Comparison of ENCODE assay signal across 28 cellular contexts in genomic region chr18:79826966-79827365, GRCh38. TPM values are rescaled to one million over a fixed set of nuclear protein-coding genes. Genes with fewer than 3 reads are reported as not detected.
DNase-seq lines count a peak whose midpoint lies in the region; ATAC-seq and TF ChIP-seq lines count a peak whose summit lies in the region.
"Had no signal": no experiment of that assay in that cellular context is flagged by ENCODE, and none has a peak within 500 bp of the region (broad histone marks: within the 10 kb centered on the region; RNA-seq: fewer than 3 reads in every experiment).

No MANE protein-coding gene starts in this region.

- H3K4me3 ChIP-seq in A673 (ENCODE audit: low read depth, low read length, poor library complexity, severe bottlenecking) (no peak overlapping the region), GM23338 (no peak overlapping the region), OCI-LY7 (ENCODE audit: low read depth, low read length, poor library complexity, severe bottlenecking) (no peak overlapping the region), hepatocyte (no peak overlapping the region)
- H3K4me3 ChIP-seq: colonic mucosa, MG63, upper lobe of right lung had no signal

- DNase-seq in A673 (ENCODE audit: low spot score) (no peak), GM23338 (ENCODE audit: low spot score) (peak; percentile 53), OCI-LY7 (ENCODE audit: low spot score) (peak; percentile 28), iPS-NIHi7 (ENCODE audit: extremely low spot score) (peak; percentile 48), hepatocyte (ENCODE audit: low spot score) (no peak)
- DNase-seq: activated CD4-positive, alpha-beta memory T cell treated with anti-CD3 and anti-CD28 coated beads for 36 hours; activated CD4-positive, CD25-positive, alpha-beta regulatory T cell; activated T-cell treated with anti-CD3 and anti-CD28 coated beads, Interleukin-2, amount 50 U/mL, for 1 hour; amniotic stem cell; Caco-2; colonic mucosa; left cardiac atrium; MG63; NCI-H1436; NCI-H526; stimulated activated CD4-positive, alpha-beta T cell treated with anti-CD3 and anti-CD28 coated beads, Interleukin-15, amount 100 ng/mL, for 24 hours; T-helper 9 cell; upper lobe of right lung had no signal

- H3K79me2 ChIP-seq in GM23338 (replicated peaks; ENCODE audit: insufficient read depth) (no peaks in the 10 kb centered on the region), OCI-LY7 (ENCODE audit: insufficient read depth, low read depth, low read length) (no peaks in the 10 kb centered on the region), hepatocyte (no peaks in the 10 kb centered on the region)
- H3K79me2 ChIP-seq: parathyroid adenoma had no signal

- BruUV-seq in A673 (replicated peaks; lab: Mats Ljungman, UMichigan) (no TSS peak), OCI-LY7 (replicated peaks; lab: Mats Ljungman, UMichigan) (no TSS peak)

- H3K9me2 ChIP-seq in GM23338 (ENCODE audit: insufficient read depth), result no peaks in the 10 kb centered on the region
- H3K9me2 ChIP-seq in OCI-LY7 (ENCODE audit: insufficient read depth, low read length), result no peaks in the 10 kb centered on the region
- no peaks in the 10 kb centered on the region for H3K9me2 ChIP-seq in hepatocyte (replicated peaks; ENCODE audit: insufficient read depth)

- H3K36me3 ChIP-seq in A673 (ENCODE audit: insufficient read depth, low read length, poor library complexity, severe bottlenecking), result no peaks in the 10 kb centered on the region
- H3K36me3 ChIP-seq in GM23338 (ENCODE audit: insufficient read depth), result no peaks in the 10 kb centered on the region
- no peaks in the 10 kb centered on the region for H3K36me3 ChIP-seq in OCI-LY7 (ENCODE audit: insufficient read depth, low read length)
- H3K36me3 ChIP-seq in hepatocyte (replicated peaks; ENCODE audit: insufficient read depth, low read depth), result no peaks in the 10 kb centered on the region
- H3K36me3 ChIP-seq: colonic mucosa, MG63, upper lobe of right lung had no signal

- ATAC-seq in GM23338 (peak; percentile 91), HG02623 (IDR thresholded peaks at IDR 0.05; ENCODE audit: unreplicated experiment) (no peak), HG03571 (IDR thresholded peaks at IDR 0.05; ENCODE audit: unreplicated experiment) (no peak), HG02571 (IDR thresholded peaks at IDR 0.05; ENCODE audit: unreplicated experiment) (no peak)
- ATAC-seq: left cardiac atrium, sciatic nerve, upper lobe of right lung had no signal

- H4K20me1 ChIP-seq in GM23338 (replicated peaks; ENCODE audit: insufficient read depth) (no peaks in the 10 kb centered on the region), OCI-LY7 (ENCODE audit: insufficient read depth, low read length) (no peaks in the 10 kb centered on the region), hepatocyte (ENCODE audit: insufficient read depth, poor library complexity, severe bottlenecking) (no peaks in the 10 kb centered on the region)

- 94% methylated on average over 18 of the region's 18 CpGs for WGBS in hepatocyte (ENCODE audit: low lambda C conversion rate, missing lambda C conversion rate)

- no peaks in the 10 kb centered on the region for H3K36me3 Mint-ChIP-seq in GM23338 (ENCODE audit: low read depth)
- H3K36me3 Mint-ChIP-seq: activated CD4-positive, alpha-beta memory T cell treated with anti-CD3 and anti-CD28 coated beads for 36 hours; mesothelial cell of epicardium; natural killer cell treated with Interleukin-12 subunit alpha and Interleukin-12 subunit beta and Interleukin-15 and Interleukin-18, amount 100 ng/mL, for 72 hours had no signal

- peaks cover 3% of the 10 kb centered on the region for H3K27me3 Mint-ChIP-seq in GM23338 (ENCODE audit: insufficient read depth, low read depth, poor library complexity)
- H3K27me3 Mint-ChIP-seq: activated CD4-positive, alpha-beta memory T cell treated with anti-CD3 and anti-CD28 coated beads for 36 hours had no signal

- H3K9me3 ChIP-seq in A673 (ENCODE audit: low read depth, low read length, poor library complexity, severe bottlenecking) (no peaks in the 10 kb centered on the region), OCI-LY7 (ENCODE audit: low read length) (no peaks in the 10 kb centered on the region), hepatocyte (ENCODE audit: low read depth) (no peaks in the 10 kb centered on the region)
- H3K9me3 ChIP-seq: Caco-2, colonic mucosa, MG63, upper lobe of right lung had no signal

- intact Hi-C loops in A673 (cut with micrococcal nuclease; ENCODE audit: unreplicated experiment), result no loop called here
- intact Hi-C loops in OCI-LY7 (cut with micrococcal nuclease; ENCODE audit: unreplicated experiment), result no loop called here

- CTCF ChIA-PET in A673 (lab: Charles Lee), result no interaction called here
- CTCF ChIA-PET in OCI-LY7 (lab: Charles Lee; ENCODE audit: unreplicated experiment), result no interaction called here

- no peak overlapping the region for H3K4me3 Mint-ChIP-seq in GM23338
- H3K4me3 Mint-ChIP-seq: activated CD4-positive, alpha-beta memory T cell treated with anti-CD3 and anti-CD28 coated beads for 36 hours; mesothelial cell of epicardium; natural killer cell treated with Interleukin-12 subunit alpha and Interleukin-12 subunit beta and Interleukin-15 and Interleukin-18, amount 100 ng/mL, for 72 hours had no signal

- H3K4me2 ChIP-seq in GM23338 (no peak overlapping the region), OCI-LY7 (ENCODE audit: low read length) (no peak overlapping the region), hepatocyte (no peak overlapping the region)

- H2AFZ ChIP-seq in GM23338, result no peak overlapping the region
- H2AFZ ChIP-seq in OCI-LY7 (ENCODE audit: low read length), result no peak overlapping the region
- no peak overlapping the region for H2AFZ ChIP-seq in hepatocyte
- H2AFZ ChIP-seq: parathyroid adenoma had no signal

- no peak overlapping the region for H3K27ac ChIP-seq in A673 (ENCODE audit: low read depth, low read length, poor library complexity, severe bottlenecking)
- no peak overlapping the region for H3K27ac ChIP-seq in GM23338 (ENCODE audit: low read depth)
- H3K27ac ChIP-seq in OCI-LY7 (ENCODE audit: low read depth, low read length, poor library complexity, severe bottlenecking), result no peak overlapping the region
- H3K27ac ChIP-seq in hepatocyte, result no peak overlapping the region
- H3K27ac ChIP-seq: colonic mucosa, parathyroid adenoma, upper lobe of right lung had no signal

- H3K4me1 ChIP-seq in A673 (ENCODE audit: insufficient read depth, low read length, poor library complexity, severe bottlenecking) (no peaks in the 10 kb centered on the region), GM23338 (ENCODE audit: insufficient read depth) (no peaks in the 10 kb centered on the region), OCI-LY7 (ENCODE audit: insufficient read depth, low read length, poor library complexity, severe bottlenecking) (peaks cover 10% of the 10 kb centered on the region), hepatocyte (ENCODE audit: insufficient read depth) (no peaks in the 10 kb centered on the region)
- H3K4me1 ChIP-seq: Caco-2, colonic mucosa, parathyroid adenoma, upper lobe of right lung had no signal

- no peaks in the 10 kb centered on the region for H3K4me1 Mint-ChIP-seq in GM23338
- H3K4me1 Mint-ChIP-seq: mesothelial cell of epicardium had no signal

- H3K9me3 Mint-ChIP-seq in GM23338, result no peaks in the 10 kb centered on the region; the same call in 2 of the 3 replicates
- H3K9me3 Mint-ChIP-seq: activated CD4-positive, alpha-beta memory T cell treated with anti-CD3 and anti-CD28 coated beads for 36 hours; mesothelial cell of epicardium; natural killer cell treated with Interleukin-12 subunit alpha and Interleukin-12 subunit beta and Interleukin-15 and Interleukin-18, amount 100 ng/mL, for 72 hours had no signal

- TF ChIP-seq CTCF in A673 (conservative IDR thresholded peaks at IDR 0.05; ENCODE audit: low read depth, low read length) (0 out of 2 replicates have a peak, but pooled peaks have one; percentile 24), GM23338 (conservative IDR thresholded peaks at IDR 0.05; ENCODE audit: low read depth in 2 of 2) (peak; percentile 49 to 62), OCI-LY7 (conservative IDR thresholded peaks at IDR 0.05; ENCODE audit: low read length) (peak; percentile 57), hepatocyte (IDR thresholded peaks at IDR 0.05; ENCODE audit: poor library complexity) (no peak)

- no peak overlapping the region for H3K27ac Mint-ChIP-seq in GM23338
- H3K27ac Mint-ChIP-seq: activated CD4-positive, alpha-beta memory T cell treated with anti-CD3 and anti-CD28 coated beads for 36 hours; mesothelial cell of epicardium; natural killer cell treated with Interleukin-12 subunit alpha and Interleukin-12 subunit beta and Interleukin-15 and Interleukin-18, amount 100 ng/mL, for 72 hours had no signal

- no peaks in the 10 kb centered on the region for H3F3A ChIP-seq in GM23338 (replicated peaks; ENCODE audit: low read depth)

- H3K27me3 ChIP-seq in A673 (replicated peaks; ENCODE audit: insufficient read depth, low read depth, low read length, poor library complexity), result peaks cover 5% of the 10 kb centered on the region
- H3K27me3 ChIP-seq in GM23338 (ENCODE audit: insufficient read depth), result no peaks in the 10 kb centered on the region
- no peaks in the 10 kb centered on the region for H3K27me3 ChIP-seq in hepatocyte
- H3K27me3 ChIP-seq: colonic mucosa, MG63, upper lobe of right lung had no signal

- POLR2A ChIA-PET in A673 (lab: Charles Lee; ENCODE audit: low non-redundant PET) (no interaction called here), OCI-LY7 (lab: Charles Lee) (interaction anchor here (0.9 kb wide), 1 partner anchor 27 kb away, joined by 6 read pairs; no protein-coding TSS in a partner anchor)

TF ChIP-seq in GM23338, 12 proteins besides CTCF, POLR2A, EP300 and RAD21 (continues in another document):
- TF ChIP-seq ZNF114 (CRISPR knock-in tag; IDR thresholded peaks at IDR 0.05) (no peak), EZH2phosphoT487 (IDR thresholded peaks at IDR 0.05; ENCODE audit: unreplicated experiment) (no peak)

RNA-seq across cellular contexts. Expression of gene KCNG2, which starts 29.2 kb away (rescaled TPM):
- not detected in 2 replicates for total RNA-seq in A673 (2021)
- total RNA-seq in GM23338 (2014; rRNA removed; shearing (Covaris generic)), result 0.52 TPM in 1 of 2 replicates, not detected in the other
- polyA plus RNA-seq in GM23338 (2016; fragmentation: Nextera tagmentation; extraction: Ambion mirVana), result 0.13 TPM in 1 of 2 replicates, not detected in the other
- not detected in 2 replicates for total RNA-seq in OCI-LY7 (2014; rRNA removed; shearing (Covaris generic))
- not detected in 2 replicates for total RNA-seq in OCI-LY7 (2022)
- total RNA-seq in hepatocyte, result not detected in 2 replicates
- polyA plus RNA-seq in hepatocyte, result 0.81 TPM in 1 of 2 replicates, not detected in the other
- total RNA-seq: A172; activated CD4-positive, alpha-beta memory T cell treated with anti-CD3 and anti-CD28 coated beads for 36 hours; bronchial epithelial cell; Caco-2; mesothelial cell of epicardium; natural killer cell treated with Interleukin-12 subunit alpha and Interleukin-12 subunit beta and Interleukin-15 and Interleukin-18, amount 100 ng/mL, for 72 hours had no signal
- polyA plus RNA-seq: BJ had no signal

Comparison
In these comparisons a context has a peak if more than half of its experiments do, and no peak if none do; other contexts are left out.
1. DNase-seq: peak in GM23338 (single experiment), OCI-LY7 (single experiment) and iPS-NIHi7 (single experiment); none in A673 (single experiment) and hepatocyte (single experiment).